In genomic region chr14:30874120-30874998, GRCh38 we compare ENCODE assay signal across 1 cellular context.
A peak's percentile ranks its signal among the peaks of the same experiment; 100 is the strongest.
TF ChIP-seq lines count a peak whose summit lies in the region.

Gene COCH (plus strand): TSS chr14:30874559. CDS start chr14:30874939, 380 bp downstream.

TF ChIP-seq in HepG2, 621 proteins besides CTCF, POLR2A, EP300 and RAD21 (continued from another document and continues in another):
- TF ChIP-seq USF2 (IDR thresholded peaks at IDR 0.05; ENCODE audit: low read depth, low read length) (no peak), USF2 (CRISPR knock-in tag; IDR thresholded peaks at IDR 0.05; ENCODE audit: borderline replicate concordance) (no peak), NFAT5 (CRISPR knock-in tag; IDR thresholded peaks at IDR 0.05) (peak; percentile 91; the same call in 1 of the 2 replicates), NCOA1 (CRISPR knock-in tag; IDR thresholded peaks at IDR 0.05) (peak; percentile 93; the same call in 1 of the 2 replicates), ZNF678 (CRISPR knock-in tag; IDR thresholded peaks at IDR 0.05) (peak; percentile 62; the same call in 1 of the 2 replicates), ZBTB7A (CRISPR knock-in tag; IDR thresholded peaks at IDR 0.05) (no peak; the same call in 1 of the 2 replicates), CREB1 (IDR thresholded peaks at IDR 0.05) (no peak), CREB1 (CRISPR knock-in tag; IDR thresholded peaks at IDR 0.05) (no peak), CCDC6 (CRISPR knock-in tag; IDR thresholded peaks at IDR 0.05) (peak; percentile 93; the same call in 1 of the 2 replicates), MAFG (CRISPR knock-in tag; IDR thresholded peaks at IDR 0.05) (no peak), SPEN (CRISPR knock-in tag; IDR thresholded peaks at IDR 0.05; ENCODE audit: low read depth) (peak; percentile 84; the same call in 1 of the 2 replicates), CHD4 (IDR thresholded peaks at IDR 0.05; ENCODE audit: borderline replicate concordance, low read length) (peak; percentile 89), ZNF180 (CRISPR knock-in tag; IDR thresholded peaks at IDR 0.05; ENCODE audit: borderline replicate concordance, low read depth) (peak; percentile 95), PATZ1 (CRISPR knock-in tag; IDR thresholded peaks at IDR 0.05) (peak; percentile 93), STAG1 (CRISPR knock-in tag; IDR thresholded peaks at IDR 0.05) (peak; percentile 64), TRIM22 (IDR thresholded peaks at IDR 0.05) (no peak), DRAP1 (CRISPR knock-in tag; IDR thresholded peaks at IDR 0.05) (peak; percentile 93), RORA (CRISPR knock-in tag; IDR thresholded peaks at IDR 0.05) (no peak), TRIM24 (CRISPR knock-in tag; IDR thresholded peaks at IDR 0.05) (no peak), FOSL2 (CRISPR knock-in tag; IDR thresholded peaks at IDR 0.05) (0 out of 2 replicates have a peak, but pooled peaks have one; percentile 2), ZNF644 (CRISPR knock-in tag; IDR thresholded peaks at IDR 0.05; ENCODE audit: low read depth) (no peak), ATM (IDR thresholded peaks at IDR 0.05; ENCODE audit: borderline replicate concordance) (no peak), NFATC3 (CRISPR knock-in tag; IDR thresholded peaks at IDR 0.05) (peak; percentile 62; the same call in 1 of the 2 replicates), ZNF775 (CRISPR knock-in tag; IDR thresholded peaks at IDR 0.05; ENCODE audit: borderline replicate concordance) (no peak), ZNF234 (CRISPR knock-in tag; conservative IDR thresholded peaks at IDR 0.05) (0 out of 2 replicates have a peak, but pooled peaks have one; percentile 11), PPARG (CRISPR knock-in tag; conservative IDR thresholded peaks at IDR 0.05) (no peak; the same call in 1 of the 2 replicates), ZNF350 (CRISPR knock-in tag; IDR thresholded peaks at IDR 0.05; ENCODE audit: borderline replicate concordance, low read depth) (peak; percentile 79), ZNF564 (CRISPR knock-in tag; IDR thresholded peaks at IDR 0.05) (peak; percentile 90), SOX5 (CRISPR knock-in tag; IDR thresholded peaks at IDR 0.05; ENCODE audit: borderline replicate concordance) (0 out of 2 replicates have a peak, but pooled peaks have one; percentile 10), EEA1 (CRISPR knock-in tag; IDR thresholded peaks at IDR 0.05; ENCODE audit: borderline replicate concordance) (peak; percentile 86), ZZZ3 (CRISPR knock-in tag; IDR thresholded peaks at IDR 0.05; ENCODE audit: borderline replicate concordance) (no peak), AHR (CRISPR knock-in tag; IDR thresholded peaks at IDR 0.05) (no peak), ZNF441 (CRISPR knock-in tag; IDR thresholded peaks at IDR 0.05; ENCODE audit: borderline replicate concordance) (peak; percentile 88), JUND (CRISPR knock-in tag; IDR thresholded peaks at IDR 0.05) (peak; percentile 29; the same call in 1 of the 2 replicates), RCOR2 (CRISPR knock-in tag; IDR thresholded peaks at IDR 0.05) (no peak), TOPORS (CRISPR knock-in tag; IDR thresholded peaks at IDR 0.05) (peak; percentile 97), CBFB (CRISPR knock-in tag; IDR thresholded peaks at IDR 0.05) (peak; percentile 8; the same call in 1 of the 2 replicates), WIZ (CRISPR knock-in tag; IDR thresholded peaks at IDR 0.05) (no peak; the same call in 1 of the 2 replicates), TARDBP (CRISPR knock-in tag; IDR thresholded peaks at IDR 0.05) (peak; percentile 32; the same call in 1 of the 2 replicates), MYPOP (CRISPR knock-in tag; IDR thresholded peaks at IDR 0.05) (peak; percentile 91), YY1 (IDR thresholded peaks at IDR 0.05; ENCODE audit: insufficient read depth, insufficient replicate concordance, low read depth, low read length) (peak; percentile 80), HOXA3 (CRISPR knock-in tag; IDR thresholded peaks at IDR 0.05) (peak; percentile 84), ZNF674 (CRISPR knock-in tag; IDR thresholded peaks at IDR 0.05; ENCODE audit: low read depth) (no peak; the same call in 1 of the 2 replicates), ATF2 (CRISPR knock-in tag; IDR thresholded peaks at IDR 0.05) (0 out of 2 replicates have a peak, but pooled peaks have one; percentile 18), ZNF230 (CRISPR knock-in tag; IDR thresholded peaks at IDR 0.05) (no peak), ZBTB7B (CRISPR knock-in tag; IDR thresholded peaks at IDR 0.05) (peak; percentile 94; the same call in 1 of the 2 replicates), ZNF446 (CRISPR knock-in tag; IDR thresholded peaks at IDR 0.05) (peak; percentile 74; the same call in 1 of the 2 replicates), KDM2A (CRISPR knock-in tag; IDR thresholded peaks at IDR 0.05; ENCODE audit: borderline replicate concordance, low read depth) (peak; percentile 94), ZNF883 (CRISPR knock-in tag; IDR thresholded peaks at IDR 0.05; ENCODE audit: not compliant biosample characterization) (peak; percentile 76), PLSCR1 (CRISPR knock-in tag; IDR thresholded peaks at IDR 0.05; ENCODE audit: borderline replicate concordance) (peak; percentile 94; the same call in 1 of the 2 replicates), ATF5 (CRISPR knock-in tag; IDR thresholded peaks at IDR 0.05; ENCODE audit: low read depth) (no peak), PAWR (CRISPR knock-in tag; IDR thresholded peaks at IDR 0.05; ENCODE audit: borderline replicate concordance) (no peak; the same call in 1 of the 2 replicates), MTA3 (CRISPR knock-in tag; IDR thresholded peaks at IDR 0.05) (no peak), ZNF335 (CRISPR knock-in tag; IDR thresholded peaks at IDR 0.05) (peak; percentile 58; the same call in 1 of the 2 replicates), HMG20B (CRISPR knock-in tag; conservative IDR thresholded peaks at IDR 0.05) (peak; percentile 31; the same call in 1 of the 2 replicates), ZNF816 (CRISPR knock-in tag; IDR thresholded peaks at IDR 0.05; ENCODE audit: borderline replicate concordance) (no peak; the same call in 1 of the 2 replicates), ZBTB38 (CRISPR knock-in tag; IDR thresholded peaks at IDR 0.05) (no peak; the same call in 1 of the 2 replicates), NFIB (CRISPR knock-in tag; IDR thresholded peaks at IDR 0.05; ENCODE audit: borderline replicate concordance) (no peak), SNAPC2 (CRISPR knock-in tag; IDR thresholded peaks at IDR 0.05) (peak; percentile 89; the same call in 1 of the 2 replicates), ZSCAN22 (CRISPR knock-in tag; IDR thresholded peaks at IDR 0.05) (no peak)
